In genomic region chr1:147500309-147500839, GRCh38 we compare ENCODE assay signal across 11 cellular contexts.
"Had no signal": no experiment of that assay in that cellular context is flagged by ENCODE, and none has a peak within 500 bp of the region (broad histone marks: within the 10 kb centered on the region; RNA-seq: fewer than 3 reads in every experiment).

No MANE protein-coding gene starts in this region.

- H3K27me3 ChIP-seq: sigmoid colon had no signal

- DNase-seq: effector memory CD4-positive, alpha-beta T cell; esophagus squamous epithelium; foreskin fibroblast; immature natural killer cell; natural killer cell; posterior cingulate gyrus; sigmoid colon; stimulated activated naive CD4-positive, alpha-beta T cell; trophoblast cell had no signal

- H3K4me3 ChIP-seq: esophagus squamous epithelium, sigmoid colon, skin epidermis had no signal

- H3K27ac ChIP-seq: esophagus squamous epithelium, sigmoid colon, skin epidermis had no signal

- ATAC-seq: natural killer cell had no signal

- H3K36me3 ChIP-seq: esophagus squamous epithelium, sigmoid colon had no signal

- H3K9me3 ChIP-seq: esophagus squamous epithelium, sigmoid colon had no signal

- FAIRE-seq: keratinocyte had no signal
